Comparison of ENCODE assay signal across 8 cellular contexts in the genomic region with DNA sequence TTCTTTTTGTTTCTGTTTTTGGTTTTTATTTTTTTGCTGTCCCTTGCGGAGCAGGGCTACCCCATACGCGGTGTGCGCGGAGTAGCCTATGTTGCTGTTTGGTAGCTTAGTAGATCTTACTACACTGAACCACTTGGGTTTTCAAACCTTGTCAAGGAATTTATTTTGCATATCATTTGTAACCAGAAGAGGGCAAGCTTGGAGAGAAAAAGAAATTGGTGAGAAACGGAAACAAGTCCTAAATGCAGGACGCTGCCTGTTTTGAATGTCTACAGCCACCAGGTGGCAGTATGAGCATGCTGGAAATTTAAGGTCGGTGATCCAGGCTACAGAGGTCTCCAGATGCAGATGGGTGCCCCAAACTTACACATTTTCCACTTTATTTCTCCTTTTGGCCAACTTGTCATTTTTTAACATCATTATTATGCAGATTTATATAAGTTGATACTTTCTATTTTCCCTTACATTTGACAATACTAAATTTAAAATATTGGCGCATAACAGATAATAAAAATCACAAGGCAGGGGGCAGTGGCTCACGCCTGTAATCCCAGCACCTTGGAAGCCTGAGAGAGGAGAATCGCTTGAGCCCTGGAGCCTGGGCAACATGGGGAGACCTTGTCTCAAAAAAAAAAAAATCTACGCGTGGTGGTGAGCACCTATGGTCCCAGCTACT. TPM values are rescaled to one million over a fixed set of nuclear protein-coding genes. Genes with fewer than 3 reads are reported as not detected.
DNase-seq lines count a peak whose midpoint lies in the region; ATAC-seq and TF ChIP-seq lines count a peak whose summit lies in the region.

No MANE protein-coding gene starts in this region.

- ATAC-seq in GM21528 (IDR thresholded peaks at IDR 0.05; ENCODE audit: low FRiP score, unreplicated experiment), result peak; percentile 78
- peak; percentile 89 for ATAC-seq in esophagus mucosa
- ATAC-seq in stimulated activated naive CD8-positive, alpha-beta T cell treated with anti-CD3 and anti-CD28 coated beads, Interleukin-15, Interleukin-2, amounts not matched to agents 100 U/mL and 50 U/mL, for 24 hours, result peak; percentile 76

- H3K9me3 Mint-ChIP-seq in nephron, result no peaks in the 10 kb centered on the region

- DNase-seq in DMS 273 (lab: John Stamatoyannopoulos, UW; ENCODE audit: unreplicated experiment), result peak; percentile 97
- peak; percentile 99 for DNase-seq in KBM-7
- DNase-seq in OCI-M2 (lab: John Stamatoyannopoulos, UW; ENCODE audit: unreplicated experiment), result peak; percentile 75
- DNase-seq in activated T-cell treated with anti-CD3 and anti-CD28 coated beads for 24 hours (ENCODE audit: low read depth), result peak; percentile 70
- DNase-seq in stimulated activated naive CD8-positive, alpha-beta T cell treated with anti-CD3 and anti-CD28 coated beads, Interleukin-15, Interleukin-2, amounts not matched to agents 100 U/mL and 50 U/mL, for 24 hours, result peak; percentile 69

- H3K27ac Mint-ChIP-seq in nephron, result no peak overlapping the region

- no peaks in the 10 kb centered on the region for H3K4me1 Mint-ChIP-seq in nephron

- H3K27me3 Mint-ChIP-seq in nephron (ENCODE audit: low read depth), result peaks cover 3% of the 10 kb centered on the region

- peak; percentile 96 to 99 (median 96) for TF ChIP-seq CTCF in nephron (IDR thresholded peaks at IDR 0.05; ENCODE audit: unreplicated experiment in 3 of 3)

- H3K4me3 Mint-ChIP-seq in nephron, result no peak overlapping the region

- in situ Hi-C loops in KBM-7 (cut with MboI; ENCODE audit: low pct_unique_long_range_greater_than_20kb, low sequenced_read_pairs), result no loop called here

- H3K36me3 Mint-ChIP-seq in nephron (ENCODE audit: low read depth), result no peaks in the 10 kb centered on the region

RNA-seq across cellular contexts. Expression of a gene that starts 15.3 kb away (rescaled TPM):
- 74.9 TPM for total RNA-seq in esophagus mucosa

RNA-seq across cellular contexts. Expression of a gene that starts 50.1 kb away (rescaled TPM):
- total RNA-seq in esophagus mucosa, result 5.8 TPM

Comparison
In these comparisons a context has a peak if more than half of its experiments do, and no peak if none do; other contexts are left out.
1. Peak in every context shown above with its lines: DNase-seq and ATAC-seq.